15 cellular contexts compared by ENCODE assay signal in the genomic region with DNA sequence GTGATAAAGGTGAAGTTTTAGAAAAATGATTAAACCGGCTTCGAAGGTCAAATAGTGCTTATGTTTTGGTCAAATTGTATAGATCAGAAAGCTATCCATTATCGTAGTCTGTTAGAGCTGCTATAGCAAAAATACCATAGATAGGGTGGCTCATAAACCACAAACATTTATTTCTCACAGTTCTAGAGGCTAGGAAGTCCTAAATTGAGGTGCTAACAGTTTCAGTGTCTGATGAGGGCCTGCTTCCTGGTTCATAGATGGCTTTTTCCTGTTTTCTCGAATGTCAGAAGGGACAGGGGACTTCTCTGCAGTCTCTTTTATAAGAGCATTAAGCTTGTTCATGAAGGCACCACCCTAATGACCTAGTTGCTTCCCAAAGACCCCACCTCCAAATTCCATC.
DNase-seq lines count a peak whose midpoint lies in the region; ATAC-seq and TF ChIP-seq lines count a peak whose summit lies in the region.
"Had no signal": no experiment of that assay in that cellular context is flagged by ENCODE, and none has a peak within 500 bp of the region (broad histone marks: within the 10 kb centered on the region; RNA-seq: fewer than 3 reads in every experiment).

No MANE protein-coding gene starts in this region.

- 79% methylated on average over 4 of the region's 4 CpGs for WGBS in smooth muscle cell (ENCODE audit: low lambda C conversion rate)
- 82 to 85% methylated on average over 4 of the region's 4 CpGs for WGBS in GM23248 (ENCODE audit: low coverage in 1 of 2, low lambda C conversion rate in 2 of 2, missing lambda C conversion rate in 2 of 2), 2 experiments

- H3K36me3 Mint-ChIP-seq in activated CD4-positive, alpha-beta T cell treated with anti-CD3 and anti-CD28 coated beads for 36 hours (ENCODE audit: low read depth) = no peaks in the 10 kb centered on the region
- no peaks in the 10 kb centered on the region for H3K36me3 Mint-ChIP-seq in activated T-helper 2 cell treated with anti-CD3 and anti-CD28 coated beads, Interferon-gamma antibody, Interleukin-2, Interleukin-4, amounts not matched to agents 10 μg/mL and 5 μg/mL and 100 μg/mL, durations not matched to agents 14 hours and 24 hours and 36 hours (ENCODE audit: low read depth)
- peaks cover 0 to 9% (median 3%) of the 10 kb centered on the region in 3 donors for H3K36me3 Mint-ChIP-seq in immature natural killer cell
- H3K36me3 Mint-ChIP-seq: CD14-positive monocyte; CD8-positive, alpha-beta memory T cell had no signal

- H3F3A ChIP-seq in smooth muscle cell (ENCODE audit: low read depth) = no peaks in the 10 kb centered on the region
- H3F3A ChIP-seq in GM23248 (ENCODE audit: insufficient read depth) = 0 out of 2 replicates have a peak, but pooled peaks cover 4% of the 10 kb centered on the region

- H3K27me3 ChIP-seq in smooth muscle cell (ENCODE audit: low read depth) (no peaks in the 10 kb centered on the region), GM23248 (replicated peaks; ENCODE audit: insufficient read depth) (no peaks in the 10 kb centered on the region)

- peak overlapping the region; percentile 33 for H3K27ac Mint-ChIP-seq in activated CD4-positive, alpha-beta T cell treated with anti-CD3 and anti-CD28 coated beads for 36 hours
- peak overlapping the region; percentile 13 for H3K27ac Mint-ChIP-seq in activated T-helper 2 cell treated with anti-CD3 and anti-CD28 coated beads, Interferon-gamma antibody, Interleukin-2, Interleukin-4, amounts not matched to agents 10 μg/mL and 5 μg/mL and 100 μg/mL, durations not matched to agents 14 hours and 24 hours and 36 hours
- H3K27ac Mint-ChIP-seq in immature natural killer cell = peak overlapping the region; percentile 76 to 95 (median 86)
- H3K27ac Mint-ChIP-seq: CD14-positive monocyte had no signal

- ATAC-seq in activated CD4-positive, alpha-beta T cell treated with anti-CD3 and anti-CD28 coated beads for 36 hours = no peak
- no peak for ATAC-seq in HG03565 (IDR thresholded peaks at IDR 0.05; ENCODE audit: unreplicated experiment)

- no peaks in the 10 kb centered on the region for H3K9me3 ChIP-seq in smooth muscle cell (replicated peaks; ENCODE audit: low read depth)
- no peaks in the 10 kb centered on the region for H3K9me3 ChIP-seq in GM23248 (ENCODE audit: low read depth)
- H3K9me3 ChIP-seq: HAP-1 had no signal

- no peak overlapping the region for H3K9ac ChIP-seq in smooth muscle cell (ENCODE audit: low read depth)
- no peak overlapping the region for H3K9ac ChIP-seq in GM23248

- no peak for TF ChIP-seq CTCF in smooth muscle cell (IDR thresholded peaks at IDR 0.05; ENCODE audit: borderline replicate concordance, insufficient read depth, poor library complexity, severe bottlenecking)

- POLR2A ChIA-PET in activated CD4-positive, alpha-beta T cell treated with anti-CD3 and anti-CD28 coated beads for 36 hours (lab: Charles Lee) = no interaction called here

- H3K79me2 ChIP-seq in smooth muscle cell (ENCODE audit: low read depth) (no peaks in the 10 kb centered on the region), GM23248 (ENCODE audit: insufficient read depth) (no peaks in the 10 kb centered on the region)

- H3K9me3 Mint-ChIP-seq in activated CD4-positive, alpha-beta T cell treated with anti-CD3 and anti-CD28 coated beads for 36 hours (ENCODE audit: low read depth) = peaks cover 6% of the 10 kb centered on the region
- H3K9me3 Mint-ChIP-seq in activated T-helper 2 cell treated with anti-CD3 and anti-CD28 coated beads, Interferon-gamma antibody, Interleukin-2, Interleukin-4, amounts not matched to agents 10 μg/mL and 5 μg/mL and 100 μg/mL, durations not matched to agents 14 hours and 24 hours and 36 hours = no peaks in the 10 kb centered on the region
- peaks cover 0 to 2% (median 0%) of the 10 kb centered on the region in 6 donors for H3K9me3 Mint-ChIP-seq in immature natural killer cell

- H3K4me1 ChIP-seq in smooth muscle cell (ENCODE audit: low read depth) = no peaks in the 10 kb centered on the region
- H3K4me1 ChIP-seq in GM23248 (ENCODE audit: insufficient read depth) = peaks cover 34% of the 10 kb centered on the region
- H3K4me1 ChIP-seq: Caco-2, HAP-1 had no signal

- in situ Hi-C loops in GM23248 (cut with MboI) = no loop called here

- H3K4me3 ChIP-seq in smooth muscle cell (no peak overlapping the region), GM23248 (no peak overlapping the region)
- H3K4me3 ChIP-seq: HAP-1 had no signal

- H4K20me1 ChIP-seq in smooth muscle cell (ENCODE audit: low read depth) (no peaks in the 10 kb centered on the region), GM23248 (ENCODE audit: insufficient read depth) (no peaks in the 10 kb centered on the region)

- no peak overlapping the region for H3K4me3 Mint-ChIP-seq in activated CD4-positive, alpha-beta T cell treated with anti-CD3 and anti-CD28 coated beads for 36 hours
- H3K4me3 Mint-ChIP-seq in activated T-helper 2 cell treated with anti-CD3 and anti-CD28 coated beads, Interferon-gamma antibody, Interleukin-2, Interleukin-4, amounts not matched to agents 10 μg/mL and 5 μg/mL and 100 μg/mL, durations not matched to agents 14 hours and 24 hours and 36 hours (ENCODE audit: low read depth) = no peak overlapping the region
- peak overlapping the region; percentile 43 to 76 (median 69) for H3K4me3 Mint-ChIP-seq in immature natural killer cell
- H3K4me3 Mint-ChIP-seq: CD14-positive monocyte had no signal

- H2AFZ ChIP-seq in smooth muscle cell (ENCODE audit: low read depth) (peak overlapping the region; percentile 13), GM23248 (no peak overlapping the region)

- no peaks in the 10 kb centered on the region for H3K9me2 ChIP-seq in GM23248 (ENCODE audit: insufficient read depth)

- CTCF ChIA-PET in activated CD4-positive, alpha-beta T cell treated with anti-CD3 and anti-CD28 coated beads for 36 hours (lab: Charles Lee) = no interaction called here

- H3K4me2 ChIP-seq in smooth muscle cell (no peak overlapping the region), GM23248 (ENCODE audit: unreplicated experiment) (no peak overlapping the region)

- intact Hi-C loops in activated CD4-positive, alpha-beta T cell treated with anti-CD3 and anti-CD28 coated beads for 36 hours (cut with DNase I, micrococcal nuclease) = no loop called here
- intact Hi-C loops in activated T-helper 2 cell treated with anti-CD3 and anti-CD28 coated beads, Interferon-gamma antibody, Interleukin-2, Interleukin-4, amounts not matched to agents 10 μg/mL and 5 μg/mL and 100 μg/mL, durations not matched to agents 14 hours and 24 hours and 36 hours (cut with micrococcal nuclease) = no loop called here

- H3K27me3 Mint-ChIP-seq in activated CD4-positive, alpha-beta T cell treated with anti-CD3 and anti-CD28 coated beads for 36 hours = no peaks in the 10 kb centered on the region
- H3K27me3 Mint-ChIP-seq in activated T-helper 2 cell treated with anti-CD3 and anti-CD28 coated beads, Interferon-gamma antibody, Interleukin-2, Interleukin-4, amounts not matched to agents 10 μg/mL and 5 μg/mL and 100 μg/mL, durations not matched to agents 14 hours and 24 hours and 36 hours (ENCODE audit: low read depth) = peaks cover 2% of the 10 kb centered on the region
- peaks cover 0 to under 1% (median 0%) of the 10 kb centered on the region in 3 donors for H3K27me3 Mint-ChIP-seq in immature natural killer cell (ENCODE audit: low read depth in 3 of 3)
- H3K27me3 Mint-ChIP-seq: CD8-positive, alpha-beta memory T cell had no signal

- DNase-seq in activated CD4-positive, alpha-beta T cell treated with anti-CD3 and anti-CD28 coated beads for 36 hours = no peak
- DNase-seq in activated CD4-positive, alpha-beta T cell treated with anti-CD3 and anti-CD28 coated beads for 1 hour = no peak
- DNase-seq in activated T-helper 2 cell treated with anti-CD3 and anti-CD28 coated beads, Interferon-gamma antibody, Interleukin-2, Interleukin-4, amounts not matched to agents 10 μg/mL and 5 μg/mL and 100 μg/mL, durations not matched to agents 14 hours and 24 hours and 36 hours (ENCODE audit: low spot score) = no peak
- DNase-seq in immature natural killer cell = peak; percentile 11 to 22 (median 16)
- DNase-seq in smooth muscle cell (lab: John Stamatoyannopoulos, UW; ENCODE audit: unreplicated experiment) = no peak
- DNase-seq in NCI-H82 (lab: John Stamatoyannopoulos, UW) = no peak
- no peak for DNase-seq in GM23248
- DNase-seq: Caco-2; CD8-positive, alpha-beta memory T cell; DMS53 had no signal

- peaks cover 18% of the 10 kb centered on the region for H3K4me1 Mint-ChIP-seq in activated CD4-positive, alpha-beta T cell treated with anti-CD3 and anti-CD28 coated beads for 36 hours
- H3K4me1 Mint-ChIP-seq in activated T-helper 2 cell treated with anti-CD3 and anti-CD28 coated beads, Interferon-gamma antibody, Interleukin-2, Interleukin-4, amounts not matched to agents 10 μg/mL and 5 μg/mL and 100 μg/mL, durations not matched to agents 14 hours and 24 hours and 36 hours (ENCODE audit: low read depth) = peaks cover 4% of the 10 kb centered on the region
- peaks cover 40 to 63% of the 10 kb centered on the region in 2 donors for H3K4me1 Mint-ChIP-seq in immature natural killer cell
- H3K4me1 Mint-ChIP-seq: CD14-positive monocyte had no signal

- H3K36me3 ChIP-seq in smooth muscle cell (ENCODE audit: low read depth) (no peaks in the 10 kb centered on the region), GM23248 (ENCODE audit: low read depth) (no peaks in the 10 kb centered on the region)
- H3K36me3 ChIP-seq: HAP-1 had no signal

- H3K27ac ChIP-seq in smooth muscle cell (ENCODE audit: low read depth) (no peak overlapping the region), GM23248 (no peak overlapping the region)
- H3K27ac ChIP-seq: 22Rv1, HL-60 had no signal

Comparison
In these comparisons a context has a peak if more than half of its experiments do, and no peak if none do; other contexts are left out.
1. DNase-seq: peak in immature natural killer cell (3 of 3); none in activated CD4-positive, alpha-beta T cell treated with anti-CD3 and anti-CD28 coated beads for 36 hours (single experiment), activated CD4-positive, alpha-beta T cell treated with anti-CD3 and anti-CD28 coated beads for 1 hour (single experiment), activated T-helper 2 cell treated with anti-CD3 and anti-CD28 coated beads, Interferon-gamma antibody, Interleukin-2, Interleukin-4, amounts not matched to agents 10 μg/mL and 5 μg/mL and 100 μg/mL, durations not matched to agents 14 hours and 24 hours and 36 hours (single experiment), smooth muscle cell (single experiment), NCI-H82 (single experiment) and GM23248 (single experiment).
2. H3K27ac Mint-ChIP-seq: peak in every context shown above with its lines; median percentile 86 in immature natural killer cell; 33 in activated CD4-positive, alpha-beta T cell treated with anti-CD3 and anti-CD28 coated beads for 36 hours; 13 in activated T-helper 2 cell treated with anti-CD3 and anti-CD28 coated beads, Interferon-gamma antibody, Interleukin-2, Interleukin-4, amounts not matched to agents 10 μg/mL and 5 μg/mL and 100 μg/mL, durations not matched to agents 14 hours and 24 hours and 36 hours.
3. H3K4me3 Mint-ChIP-seq: peak in immature natural killer cell (5 of 5); none in activated CD4-positive, alpha-beta T cell treated with anti-CD3 and anti-CD28 coated beads for 36 hours (single experiment) and activated T-helper 2 cell treated with anti-CD3 and anti-CD28 coated beads, Interferon-gamma antibody, Interleukin-2, Interleukin-4, amounts not matched to agents 10 μg/mL and 5 μg/mL and 100 μg/mL, durations not matched to agents 14 hours and 24 hours and 36 hours (single experiment).